In the genomic region with DNA sequence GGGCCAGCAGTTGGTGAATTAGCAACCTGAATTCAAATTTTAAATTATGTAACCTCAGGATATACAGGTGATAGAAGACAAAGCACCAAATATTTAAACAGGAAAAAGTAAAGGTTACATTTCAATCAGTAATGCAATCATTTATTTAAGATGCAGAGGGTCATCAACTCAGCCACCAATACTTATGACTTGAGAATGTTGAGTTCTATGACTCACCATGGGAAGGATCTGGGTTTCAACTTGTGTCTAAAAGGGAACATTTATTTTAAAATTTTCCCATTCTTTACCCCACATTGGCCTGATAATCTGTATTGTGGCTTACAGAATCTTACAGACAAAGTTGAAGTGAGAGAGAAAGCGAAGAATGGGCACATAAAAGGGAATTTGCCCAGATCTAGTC, we compare ENCODE assay signal across 31 cellular contexts.
"Had no signal": no experiment of that assay in that cellular context is flagged by ENCODE, and none has a peak within 500 bp of the region (broad histone marks: within the 10 kb centered on the region; RNA-seq: fewer than 3 reads in every experiment).

No MANE protein-coding gene starts in this region.

- H3K27me3 Mint-ChIP-seq: activated CD4-positive, alpha-beta memory T cell treated with anti-CD3 and anti-CD28 coated beads, Interleukin-2, amount 10 ng/mL, durations not matched to agents 7 days and 5 days; activated CD4-positive, alpha-beta T cell treated with anti-CD3 and anti-CD28 coated beads, Interleukin-2, amount 10 ng/mL, durations not matched to agents 24 days and 14 days; activated naive CD4-positive, alpha-beta T cell treated with anti-CD3 and anti-CD28 coated beads, Interleukin-2, amount 10 ng/mL, durations not matched to agents 7 days and 5 days; activated naive CD8-positive, alpha-beta T cell treated with anti-CD3 and anti-CD28 coated beads, Interleukin-2, amount 10 ng/mL, durations not matched to agents 7 days and 5 days; activated T-cell treated with anti-CD3 and anti-CD28 coated beads, Interleukin-2, amount 50 U/mL, for 24 hours; naive B cell; stimulated activated memory B cell treated with anti-CD40 and anti-IgM and Interleukin-4, amounts not matched to agents 10 μg/mL and 1 μg/mL and 100 μg/mL, for 72 hours had no signal

- H3K4me3 Mint-ChIP-seq: activated CD4-positive, alpha-beta memory T cell treated with anti-CD3 and anti-CD28 coated beads, Interleukin-2, amount 10 ng/mL, durations not matched to agents 7 days and 5 days; activated CD4-positive, alpha-beta T cell treated with anti-CD3 and anti-CD28 coated beads, Interleukin-2, amount 10 ng/mL, durations not matched to agents 24 days and 14 days; activated naive CD4-positive, alpha-beta T cell treated with anti-CD3 and anti-CD28 coated beads, Interleukin-2, amount 10 ng/mL, durations not matched to agents 7 days and 5 days; activated naive CD8-positive, alpha-beta T cell treated with anti-CD3 and anti-CD28 coated beads, Interleukin-2, amount 10 ng/mL, durations not matched to agents 7 days and 5 days; activated T-cell treated with anti-CD3 and anti-CD28 coated beads, Interleukin-2, amount 50 U/mL, for 24 hours; mesothelial cell of epicardium; naive B cell; nephron progenitor cell; stimulated activated memory B cell treated with anti-CD40 and anti-IgM and Interleukin-4, amounts not matched to agents 10 μg/mL and 1 μg/mL and 100 μg/mL, for 72 hours; T-helper 2 cell treated with Interferon-gamma antibody and Interleukin-4, amounts not matched to agents 5 μg/mL and 100 μg/mL, for 36 hours had no signal

- H3K36me3 ChIP-seq: brain microvascular endothelial cell, pancreas, prostate gland, sigmoid colon, stomach, thyroid gland, upper lobe of left lung, vagina had no signal

- H3K4me2 ChIP-seq: smooth muscle cell had no signal

- H3K4me3 ChIP-seq: pancreas, prostate gland, sigmoid colon, smooth muscle cell, stomach, thyroid gland, upper lobe of left lung, vagina had no signal

- H3K9me3 Mint-ChIP-seq: activated CD4-positive, alpha-beta memory T cell treated with anti-CD3 and anti-CD28 coated beads, Interleukin-2, amount 10 ng/mL, durations not matched to agents 7 days and 5 days; activated CD4-positive, alpha-beta T cell treated with anti-CD3 and anti-CD28 coated beads, Interleukin-2, amount 10 ng/mL, durations not matched to agents 24 days and 14 days; activated naive CD4-positive, alpha-beta T cell treated with anti-CD3 and anti-CD28 coated beads, Interleukin-2, amount 10 ng/mL, durations not matched to agents 7 days and 5 days; activated naive CD8-positive, alpha-beta T cell treated with anti-CD3 and anti-CD28 coated beads, Interleukin-2, amount 10 ng/mL, durations not matched to agents 7 days and 5 days; activated T-cell treated with anti-CD3 and anti-CD28 coated beads, Interleukin-2, amount 50 U/mL, for 24 hours; stimulated activated memory B cell treated with anti-CD40 and anti-IgM and Interleukin-4, amounts not matched to agents 10 μg/mL and 1 μg/mL and 100 μg/mL, for 72 hours; T-helper 2 cell treated with Interferon-gamma antibody and Interleukin-4, amounts not matched to agents 5 μg/mL and 100 μg/mL, for 36 hours had no signal

- H3K27ac Mint-ChIP-seq: activated CD4-positive, alpha-beta memory T cell treated with anti-CD3 and anti-CD28 coated beads, Interleukin-2, amount 10 ng/mL, durations not matched to agents 7 days and 5 days; activated CD4-positive, alpha-beta T cell treated with anti-CD3 and anti-CD28 coated beads, Interleukin-2, amount 10 ng/mL, durations not matched to agents 24 days and 14 days; activated naive CD4-positive, alpha-beta T cell treated with anti-CD3 and anti-CD28 coated beads, Interleukin-2, amount 10 ng/mL, durations not matched to agents 7 days and 5 days; activated naive CD8-positive, alpha-beta T cell treated with anti-CD3 and anti-CD28 coated beads, Interleukin-2, amount 10 ng/mL, durations not matched to agents 7 days and 5 days; activated T-cell treated with anti-CD3 and anti-CD28 coated beads, Interleukin-2, amount 50 U/mL, for 24 hours; mesothelial cell of epicardium; naive B cell; nephron progenitor cell; stimulated activated memory B cell treated with anti-CD40 and anti-IgM and Interleukin-4, amounts not matched to agents 10 μg/mL and 1 μg/mL and 100 μg/mL, for 72 hours; T-helper 2 cell treated with Interferon-gamma antibody and Interleukin-4, amounts not matched to agents 5 μg/mL and 100 μg/mL, for 36 hours had no signal

- ATAC-seq: esophagus mucosa; left colon; pancreas; stimulated activated memory B cell treated with anti-CD40 and anti-IgM and Interleukin-4, amounts not matched to agents 10 μg/mL and 1 μg/mL and 100 μg/mL, for 72 hours had no signal

- H3K4me1 Mint-ChIP-seq: activated CD4-positive, alpha-beta memory T cell treated with anti-CD3 and anti-CD28 coated beads, Interleukin-2, amount 10 ng/mL, durations not matched to agents 7 days and 5 days; activated CD4-positive, alpha-beta T cell treated with anti-CD3 and anti-CD28 coated beads, Interleukin-2, amount 10 ng/mL, durations not matched to agents 24 days and 14 days; activated naive CD4-positive, alpha-beta T cell treated with anti-CD3 and anti-CD28 coated beads, Interleukin-2, amount 10 ng/mL, durations not matched to agents 7 days and 5 days; mesothelial cell of epicardium; naive B cell; stimulated activated memory B cell treated with anti-CD40 and anti-IgM and Interleukin-4, amounts not matched to agents 10 μg/mL and 1 μg/mL and 100 μg/mL, for 72 hours had no signal

- H3K4me1 ChIP-seq: pancreas, prostate gland, sigmoid colon, stomach, thyroid gland, upper lobe of left lung, vagina had no signal

- H3K27ac ChIP-seq: brain microvascular endothelial cell, pancreas, prostate gland, sigmoid colon, thyroid gland, upper lobe of left lung, vagina, VCaP had no signal

- H3K27me3 ChIP-seq: brain microvascular endothelial cell, pancreas, sigmoid colon, stomach, thyroid gland, upper lobe of left lung, vagina had no signal

- H3K9me3 ChIP-seq: pancreas, prostate gland, sigmoid colon, stomach, thyroid gland, upper lobe of left lung, vagina had no signal

- DNase-seq: activated CD4-positive, alpha-beta memory T cell treated with anti-CD3 and anti-CD28 coated beads, Interleukin-2, amount 10 ng/mL, durations not matched to agents 7 days and 5 days; activated CD4-positive, alpha-beta T cell treated with anti-CD3 and anti-CD28 coated beads, Interleukin-2, amount 10 ng/mL, durations not matched to agents 24 days and 14 days; activated CD8-positive, alpha-beta memory T cell treated with anti-CD3 and anti-CD28 coated beads, Interleukin-2, amount 50 U/mL, for 48 hours; activated gamma-delta T cell; activated naive CD4-positive, alpha-beta T cell treated with anti-CD3 and anti-CD28 coated beads, Interleukin-2, amount 10 ng/mL, durations not matched to agents 7 days and 5 days; activated naive CD8-positive, alpha-beta T cell treated with anti-CD3 and anti-CD28 coated beads, Interleukin-2, amount 10 ng/mL, durations not matched to agents 7 days and 5 days; activated T-cell treated with anti-CD3 and anti-CD28 coated beads, Interleukin-2, amount 50 U/mL, for 24 hours; brain microvascular endothelial cell; glutamatergic neuron; islet precursor cell; left colon; naive B cell; nephron progenitor cell; nucleus accumbens; pancreas; sigmoid colon; stimulated activated CD4-positive, alpha-beta T cell treated with anti-CD3 and anti-CD28 coated beads, Interleukin-1b, Interleukin-23, amount 100 ng/mL, for 48 hours; stimulated activated CD4-positive, alpha-beta T cell treated with anti-CD3 and anti-CD28 coated beads, Interleukin-4, amount 100 ng/mL, for 4 hours; stimulated activated CD8-positive, alpha-beta memory T cell treated with anti-CD3 and anti-CD28 coated beads, Interleukin-4, amount 100 ng/mL, for 48 hours; stomach; T-helper 1 cell; thyroid gland; upper lobe of left lung had no signal
